Comparison of ENCODE assay signal across 1 cellular context in the genomic region with DNA sequence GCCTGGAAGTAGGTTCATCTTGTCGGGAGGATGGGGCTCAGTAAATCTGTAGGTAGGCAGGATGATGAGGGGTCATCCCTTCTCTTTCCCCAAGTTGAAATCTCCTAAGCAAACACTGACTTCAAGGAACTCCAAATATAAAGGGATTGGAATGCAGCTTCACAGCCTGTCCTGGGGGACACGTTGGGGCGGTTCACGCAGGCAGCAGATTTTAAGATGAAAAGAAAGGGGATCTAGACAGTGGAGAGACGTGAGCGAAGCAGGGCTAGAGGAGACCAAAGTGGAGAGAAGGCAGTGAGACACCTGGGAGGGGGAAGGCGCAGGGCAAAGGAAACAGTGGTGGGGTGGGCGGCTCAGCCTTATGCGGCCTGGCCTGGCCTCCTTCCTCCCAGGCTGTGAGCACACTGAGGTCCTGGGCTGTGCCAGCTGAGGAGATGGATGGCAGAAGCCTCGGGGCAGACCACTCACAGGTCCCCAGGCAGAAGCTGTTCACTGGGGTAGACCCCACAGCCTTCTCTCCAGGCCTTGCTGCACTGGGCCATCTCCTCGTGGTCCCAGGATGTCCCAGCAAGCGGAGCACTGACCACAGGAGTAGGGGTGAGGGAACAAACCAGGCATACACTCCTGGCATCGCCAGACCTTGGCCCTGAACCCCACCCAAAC.
TF ChIP-seq lines count a peak whose summit lies in the region.

No MANE protein-coding gene starts in this region.

TF ChIP-seq in GM23338, 12 proteins besides CTCF, POLR2A, EP300 and RAD21:
- TF ChIP-seq EZH2 (IDR thresholded peaks at IDR 0.05; ENCODE audit: low read depth, unreplicated experiment) (no peak), STAT1 (IDR thresholded peaks at IDR 0.05; ENCODE audit: unreplicated experiment) (no peak), JUNB (IDR thresholded peaks at IDR 0.05; ENCODE audit: unreplicated experiment) (no peak)
- TF ChIP-seq, protein P1, sequence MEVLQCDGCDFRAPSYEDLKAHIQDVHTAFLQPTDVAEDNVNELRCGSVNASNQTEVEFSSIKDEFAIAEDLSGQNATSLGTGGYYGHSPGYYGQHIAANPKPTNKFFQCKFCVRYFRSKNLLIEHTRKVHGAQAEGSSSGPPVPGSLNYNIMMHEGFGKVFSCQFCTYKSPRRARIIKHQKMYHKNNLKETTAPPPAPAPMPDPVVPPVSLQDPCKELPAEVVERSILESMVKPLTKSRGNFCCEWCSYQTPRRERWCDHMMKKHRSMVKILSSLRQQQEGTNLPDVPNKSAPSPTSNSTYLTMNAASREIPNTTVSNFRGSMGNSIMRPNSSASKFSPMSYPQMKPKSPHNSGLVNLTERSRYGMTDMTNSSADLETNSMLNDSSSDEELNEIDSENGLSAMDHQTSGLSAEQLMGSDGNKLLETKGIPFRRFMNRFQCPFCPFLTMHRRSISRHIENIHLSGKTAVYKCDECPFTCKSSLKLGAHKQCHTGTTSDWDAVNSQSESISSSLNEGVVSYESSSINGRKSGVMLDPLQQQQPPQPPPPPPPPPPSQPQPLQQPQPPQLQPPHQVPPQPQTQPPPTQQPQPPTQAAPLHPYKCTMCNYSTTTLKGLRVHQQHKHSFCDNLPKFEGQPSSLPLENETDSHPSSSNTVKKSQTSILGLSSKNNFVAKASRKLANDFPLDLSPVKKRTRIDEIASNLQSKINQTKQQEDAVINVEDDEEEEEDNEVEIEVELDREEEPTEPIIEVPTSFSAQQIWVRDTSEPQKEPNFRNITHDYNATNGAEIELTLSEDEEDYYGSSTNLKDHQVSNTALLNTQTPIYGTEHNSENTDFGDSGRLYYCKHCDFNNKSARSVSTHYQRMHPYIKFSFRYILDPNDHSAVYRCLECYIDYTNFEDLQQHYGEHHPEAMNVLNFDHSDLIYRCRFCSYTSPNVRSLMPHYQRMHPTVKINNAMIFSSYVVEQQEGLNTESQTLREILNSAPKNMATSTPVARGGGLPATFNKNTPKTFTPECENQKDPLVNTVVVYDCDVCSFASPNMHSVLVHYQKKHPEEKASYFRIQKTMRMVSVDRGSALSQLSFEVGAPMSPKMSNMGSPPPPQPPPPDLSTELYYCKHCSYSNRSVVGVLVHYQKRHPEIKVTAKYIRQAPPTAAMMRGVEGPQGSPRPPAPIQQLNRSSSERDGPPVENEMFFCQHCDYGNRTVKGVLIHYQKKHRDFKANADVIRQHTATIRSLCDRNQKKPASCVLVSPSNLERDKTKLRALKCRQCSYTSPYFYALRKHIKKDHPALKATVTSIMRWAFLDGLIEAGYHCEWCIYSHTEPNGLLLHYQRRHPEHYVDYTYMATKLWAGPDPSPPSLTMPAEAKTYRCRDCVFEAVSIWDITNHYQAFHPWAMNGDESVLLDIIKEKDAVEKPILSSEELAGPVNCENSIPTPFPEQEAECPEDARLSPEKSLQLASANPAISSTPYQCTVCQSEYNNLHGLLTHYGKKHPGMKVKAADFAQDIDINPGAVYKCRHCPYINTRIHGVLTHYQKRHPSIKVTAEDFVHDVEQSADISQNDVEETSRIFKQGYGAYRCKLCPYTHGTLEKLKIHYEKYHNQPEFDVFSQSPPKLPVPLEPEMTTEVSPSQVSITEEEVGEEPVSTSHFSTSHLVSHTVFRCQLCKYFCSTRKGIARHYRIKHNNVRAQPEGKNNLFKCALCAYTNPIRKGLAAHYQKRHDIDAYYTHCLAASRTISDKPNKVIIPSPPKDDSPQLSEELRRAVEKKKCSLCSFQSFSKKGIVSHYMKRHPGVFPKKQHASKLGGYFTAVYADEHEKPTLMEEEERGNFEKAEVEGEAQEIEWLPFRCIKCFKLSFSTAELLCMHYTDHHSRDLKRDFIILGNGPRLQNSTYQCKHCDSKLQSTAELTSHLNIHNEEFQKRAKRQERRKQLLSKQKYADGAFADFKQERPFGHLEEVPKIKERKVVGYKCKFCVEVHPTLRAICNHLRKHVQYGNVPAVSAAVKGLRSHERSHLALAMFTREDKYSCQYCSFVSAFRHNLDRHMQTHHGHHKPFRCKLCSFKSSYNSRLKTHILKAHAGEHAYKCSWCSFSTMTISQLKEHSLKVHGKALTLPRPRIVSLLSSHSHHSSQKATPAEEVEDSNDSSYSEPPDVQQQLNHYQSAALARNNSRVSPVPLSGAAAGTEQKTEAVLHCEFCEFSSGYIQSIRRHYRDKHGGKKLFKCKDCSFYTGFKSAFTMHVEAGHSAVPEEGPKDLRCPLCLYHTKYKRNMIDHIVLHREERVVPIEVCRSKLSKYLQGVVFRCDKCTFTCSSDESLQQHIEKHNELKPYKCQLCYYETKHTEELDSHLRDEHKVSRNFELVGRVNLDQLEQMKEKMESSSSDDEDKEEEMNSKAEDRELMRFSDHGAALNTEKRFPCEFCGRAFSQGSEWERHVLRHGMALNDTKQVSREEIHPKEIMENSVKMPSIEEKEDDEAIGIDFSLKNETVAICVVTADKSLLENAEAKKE (CRISPR knock-in tag; IDR thresholded peaks at IDR 0.05), result no peak
